In the genomic region with DNA sequence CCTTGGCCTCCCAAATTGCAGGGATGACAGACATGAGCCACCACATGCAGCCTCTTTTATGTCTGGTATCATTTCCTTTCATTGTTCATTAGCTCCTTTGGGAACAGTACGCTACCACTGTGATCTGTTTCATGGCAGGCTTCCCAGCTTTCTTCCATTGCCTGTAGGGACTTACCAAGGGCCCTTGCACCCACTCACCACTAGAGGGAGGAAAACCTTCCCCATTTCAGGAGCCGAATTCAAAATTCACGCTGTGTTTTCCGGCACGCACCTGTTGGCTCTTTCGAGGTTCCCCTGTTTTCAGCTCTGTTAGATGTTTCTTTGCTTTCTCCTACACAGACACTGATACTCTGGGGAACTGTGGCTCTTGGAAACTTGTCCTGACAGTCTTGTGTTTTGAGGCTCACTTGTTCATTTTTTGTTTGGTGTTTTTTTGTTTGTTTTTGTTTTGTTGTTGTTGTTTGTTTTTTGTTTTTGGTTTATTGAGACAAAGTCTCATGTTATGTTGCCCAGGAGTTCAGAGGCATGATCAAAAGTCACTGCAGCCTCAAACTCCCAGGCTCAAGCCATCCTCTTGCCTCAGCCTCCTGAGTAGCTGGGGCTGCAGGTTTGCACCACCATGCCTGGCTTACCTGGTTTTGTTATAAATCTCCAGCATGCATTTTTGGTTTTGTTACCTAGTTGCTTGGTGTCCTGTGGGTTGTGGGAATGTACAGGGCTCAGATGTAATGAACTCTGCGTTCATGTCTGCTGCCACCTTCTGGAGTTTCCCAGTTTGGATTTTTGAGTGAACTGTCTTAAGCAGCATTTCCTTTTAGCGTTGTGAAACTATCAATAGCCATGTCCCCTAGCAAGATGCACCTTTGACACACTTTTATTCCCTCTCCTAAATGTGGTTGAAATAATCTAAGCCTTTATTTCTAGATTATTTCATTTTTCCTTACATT, we compare ENCODE assay signal across 1 cellular context.
A peak's percentile ranks its signal among the peaks of the same experiment; 100 is the strongest.
TF ChIP-seq lines count a peak whose summit lies in the region.

No MANE protein-coding gene starts in this region.

TF ChIP-seq in HepG2, 621 proteins besides CTCF, POLR2A, EP300 and RAD21 (continued from another document and continues in another):
- TF ChIP-seq SMC3 (IDR thresholded peaks at IDR 0.05; ENCODE audit: low read length), result peak; percentile 49; the same call in 1 of the 2 replicates
- no peak for TF ChIP-seq MZF1 (CRISPR knock-in tag; IDR thresholded peaks at IDR 0.05; ENCODE audit: borderline replicate concordance)
- TF ChIP-seq ZNF816 (CRISPR knock-in tag; IDR thresholded peaks at IDR 0.05; ENCODE audit: borderline replicate concordance), result peak; percentile 79; the same call in 1 of the 2 replicates
- TF ChIP-seq, protein P1, sequence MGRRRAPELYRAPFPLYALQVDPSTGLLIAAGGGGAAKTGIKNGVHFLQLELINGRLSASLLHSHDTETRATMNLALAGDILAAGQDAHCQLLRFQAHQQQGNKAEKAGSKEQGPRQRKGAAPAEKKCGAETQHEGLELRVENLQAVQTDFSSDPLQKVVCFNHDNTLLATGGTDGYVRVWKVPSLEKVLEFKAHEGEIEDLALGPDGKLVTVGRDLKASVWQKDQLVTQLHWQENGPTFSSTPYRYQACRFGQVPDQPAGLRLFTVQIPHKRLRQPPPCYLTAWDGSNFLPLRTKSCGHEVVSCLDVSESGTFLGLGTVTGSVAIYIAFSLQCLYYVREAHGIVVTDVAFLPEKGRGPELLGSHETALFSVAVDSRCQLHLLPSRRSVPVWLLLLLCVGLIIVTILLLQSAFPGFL (CRISPR knock-in tag; IDR thresholded peaks at IDR 0.05), result no peak
- no peak for TF ChIP-seq HNRNPL (IDR thresholded peaks at IDR 0.05; ENCODE audit: low read depth, low read length)
- TF ChIP-seq SKI (IDR thresholded peaks at IDR 0.05; ENCODE audit: partially characterized antibody), result no peak
- TF ChIP-seq HOXA7 (CRISPR knock-in tag; IDR thresholded peaks at IDR 0.05), result no peak
- no peak for TF ChIP-seq ZBTB42 (CRISPR knock-in tag; IDR thresholded peaks at IDR 0.05)
- TF ChIP-seq KLF16 (CRISPR knock-in tag; IDR thresholded peaks at IDR 0.05), result no peak
- TF ChIP-seq, protein P2, sequence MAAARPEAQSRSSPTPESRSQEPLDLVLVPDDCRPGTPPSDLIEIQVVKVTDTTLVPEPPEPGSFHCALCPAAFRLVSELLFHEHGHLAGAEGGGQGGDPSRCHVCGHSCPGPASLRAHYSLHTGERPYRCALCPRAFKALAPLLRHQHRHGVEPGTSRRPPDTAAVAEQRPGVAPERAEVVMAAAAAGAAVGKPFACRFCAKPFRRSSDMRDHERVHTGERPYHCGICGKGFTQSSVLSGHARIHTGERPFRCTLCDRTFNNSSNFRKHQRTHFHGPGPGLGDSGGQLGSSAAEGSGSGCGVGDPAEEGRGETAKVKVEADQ (CRISPR knock-in tag; IDR thresholded peaks at IDR 0.05; ENCODE audit: borderline replicate concordance), result no peak
- TF ChIP-seq, protein P3, sequence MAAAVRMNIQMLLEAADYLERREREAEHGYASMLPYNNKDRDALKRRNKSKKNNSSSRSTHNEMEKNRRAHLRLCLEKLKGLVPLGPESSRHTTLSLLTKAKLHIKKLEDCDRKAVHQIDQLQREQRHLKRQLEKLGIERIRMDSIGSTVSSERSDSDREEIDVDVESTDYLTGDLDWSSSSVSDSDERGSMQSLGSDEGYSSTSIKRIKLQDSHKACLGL (CRISPR knock-in tag; IDR thresholded peaks at IDR 0.05), result no peak
- TF ChIP-seq, protein P4, sequence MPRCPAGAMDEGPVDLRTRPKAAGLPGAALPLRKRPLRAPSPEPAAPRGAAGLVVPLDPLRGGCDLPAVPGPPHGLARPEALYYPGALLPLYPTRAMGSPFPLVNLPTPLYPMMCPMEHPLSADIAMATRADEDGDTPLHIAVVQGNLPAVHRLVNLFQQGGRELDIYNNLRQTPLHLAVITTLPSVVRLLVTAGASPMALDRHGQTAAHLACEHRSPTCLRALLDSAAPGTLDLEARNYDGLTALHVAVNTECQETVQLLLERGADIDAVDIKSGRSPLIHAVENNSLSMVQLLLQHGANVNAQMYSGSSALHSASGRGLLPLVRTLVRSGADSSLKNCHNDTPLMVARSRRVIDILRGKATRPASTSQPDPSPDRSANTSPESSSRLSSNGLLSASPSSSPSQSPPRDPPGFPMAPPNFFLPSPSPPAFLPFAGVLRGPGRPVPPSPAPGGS (CRISPR knock-in tag; IDR thresholded peaks at IDR 0.05), result no peak
- no peak for TF ChIP-seq SATB2 (CRISPR knock-in tag; IDR thresholded peaks at IDR 0.05)
- TF ChIP-seq CREB1 (IDR thresholded peaks at IDR 0.05), result no peak
- TF ChIP-seq CREB1 (CRISPR knock-in tag; IDR thresholded peaks at IDR 0.05), result no peak
- TF ChIP-seq GATAD2A (CRISPR knock-in tag; IDR thresholded peaks at IDR 0.05), result peak; percentile 43; the same call in 1 of the 2 replicates
- no peak for TF ChIP-seq IKZF4 (CRISPR knock-in tag; IDR thresholded peaks at IDR 0.05; ENCODE audit: borderline replicate concordance, low read depth, not compliant biosample characterization)
- no peak for TF ChIP-seq RORA (CRISPR knock-in tag; IDR thresholded peaks at IDR 0.05)
- TF ChIP-seq EEA1 (CRISPR knock-in tag; IDR thresholded peaks at IDR 0.05; ENCODE audit: borderline replicate concordance), result no peak
- TF ChIP-seq ESRRA (CRISPR knock-in tag; IDR thresholded peaks at IDR 0.05; ENCODE audit: low read depth), result no peak
- TF ChIP-seq RARA (CRISPR knock-in tag; IDR thresholded peaks at IDR 0.05), result no peak; the same call in 1 of the 2 replicates
- TF ChIP-seq, protein P5, sequence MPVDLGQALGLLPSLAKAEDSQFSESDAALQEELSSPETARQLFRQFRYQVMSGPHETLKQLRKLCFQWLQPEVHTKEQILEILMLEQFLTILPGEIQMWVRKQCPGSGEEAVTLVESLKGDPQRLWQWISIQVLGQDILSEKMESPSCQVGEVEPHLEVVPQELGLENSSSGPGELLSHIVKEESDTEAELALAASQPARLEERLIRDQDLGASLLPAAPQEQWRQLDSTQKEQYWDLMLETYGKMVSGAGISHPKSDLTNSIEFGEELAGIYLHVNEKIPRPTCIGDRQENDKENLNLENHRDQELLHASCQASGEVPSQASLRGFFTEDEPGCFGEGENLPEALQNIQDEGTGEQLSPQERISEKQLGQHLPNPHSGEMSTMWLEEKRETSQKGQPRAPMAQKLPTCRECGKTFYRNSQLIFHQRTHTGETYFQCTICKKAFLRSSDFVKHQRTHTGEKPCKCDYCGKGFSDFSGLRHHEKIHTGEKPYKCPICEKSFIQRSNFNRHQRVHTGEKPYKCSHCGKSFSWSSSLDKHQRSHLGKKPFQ (CRISPR knock-in tag; IDR thresholded peaks at IDR 0.05; ENCODE audit: insufficient replicate concordance), result peak; percentile 61
- no peak for TF ChIP-seq RBM22 (optimal IDR thresholded peaks at IDR 0.05; ENCODE audit: low read length)
- TF ChIP-seq NFIB (CRISPR knock-in tag; IDR thresholded peaks at IDR 0.05; ENCODE audit: borderline replicate concordance), result no peak
- TF ChIP-seq PRPF4 (IDR thresholded peaks at IDR 0.05; ENCODE audit: low read depth, low read length, poor library complexity, severe bottlenecking), result no peak
- TF ChIP-seq, protein P6, sequence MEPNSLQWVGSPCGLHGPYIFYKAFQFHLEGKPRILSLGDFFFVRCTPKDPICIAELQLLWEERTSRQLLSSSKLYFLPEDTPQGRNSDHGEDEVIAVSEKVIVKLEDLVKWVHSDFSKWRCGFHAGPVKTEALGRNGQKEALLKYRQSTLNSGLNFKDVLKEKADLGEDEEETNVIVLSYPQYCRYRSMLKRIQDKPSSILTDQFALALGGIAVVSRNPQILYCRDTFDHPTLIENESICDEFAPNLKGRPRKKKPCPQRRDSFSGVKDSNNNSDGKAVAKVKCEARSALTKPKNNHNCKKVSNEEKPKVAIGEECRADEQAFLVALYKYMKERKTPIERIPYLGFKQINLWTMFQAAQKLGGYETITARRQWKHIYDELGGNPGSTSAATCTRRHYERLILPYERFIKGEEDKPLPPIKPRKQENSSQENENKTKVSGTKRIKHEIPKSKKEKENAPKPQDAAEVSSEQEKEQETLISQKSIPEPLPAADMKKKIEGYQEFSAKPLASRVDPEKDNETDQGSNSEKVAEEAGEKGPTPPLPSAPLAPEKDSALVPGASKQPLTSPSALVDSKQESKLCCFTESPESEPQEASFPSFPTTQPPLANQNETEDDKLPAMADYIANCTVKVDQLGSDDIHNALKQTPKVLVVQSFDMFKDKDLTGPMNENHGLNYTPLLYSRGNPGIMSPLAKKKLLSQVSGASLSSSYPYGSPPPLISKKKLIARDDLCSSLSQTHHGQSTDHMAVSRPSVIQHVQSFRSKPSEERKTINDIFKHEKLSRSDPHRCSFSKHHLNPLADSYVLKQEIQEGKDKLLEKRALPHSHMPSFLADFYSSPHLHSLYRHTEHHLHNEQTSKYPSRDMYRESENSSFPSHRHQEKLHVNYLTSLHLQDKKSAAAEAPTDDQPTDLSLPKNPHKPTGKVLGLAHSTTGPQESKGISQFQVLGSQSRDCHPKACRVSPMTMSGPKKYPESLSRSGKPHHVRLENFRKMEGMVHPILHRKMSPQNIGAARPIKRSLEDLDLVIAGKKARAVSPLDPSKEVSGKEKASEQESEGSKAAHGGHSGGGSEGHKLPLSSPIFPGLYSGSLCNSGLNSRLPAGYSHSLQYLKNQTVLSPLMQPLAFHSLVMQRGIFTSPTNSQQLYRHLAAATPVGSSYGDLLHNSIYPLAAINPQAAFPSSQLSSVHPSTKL (CRISPR knock-in tag; IDR thresholded peaks at IDR 0.05), result no peak
- TF ChIP-seq, protein P7, sequence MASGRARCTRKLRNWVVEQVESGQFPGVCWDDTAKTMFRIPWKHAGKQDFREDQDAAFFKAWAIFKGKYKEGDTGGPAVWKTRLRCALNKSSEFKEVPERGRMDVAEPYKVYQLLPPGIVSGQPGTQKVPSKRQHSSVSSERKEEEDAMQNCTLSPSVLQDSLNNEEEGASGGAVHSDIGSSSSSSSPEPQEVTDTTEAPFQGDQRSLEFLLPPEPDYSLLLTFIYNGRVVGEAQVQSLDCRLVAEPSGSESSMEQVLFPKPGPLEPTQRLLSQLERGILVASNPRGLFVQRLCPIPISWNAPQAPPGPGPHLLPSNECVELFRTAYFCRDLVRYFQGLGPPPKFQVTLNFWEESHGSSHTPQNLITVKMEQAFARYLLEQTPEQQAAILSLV (CRISPR knock-in tag; IDR thresholded peaks at IDR 0.05; ENCODE audit: borderline replicate concordance), result no peak
- no peak for TF ChIP-seq ZNF761 (CRISPR knock-in tag; conservative IDR thresholded peaks at IDR 0.05)
- peak; percentile 17; the same call in 1 of the 2 replicates for TF ChIP-seq ZNF460 (CRISPR knock-in tag; IDR thresholded peaks at IDR 0.05; ENCODE audit: borderline replicate concordance)
- no peak for TF ChIP-seq NFATC3 (CRISPR knock-in tag; IDR thresholded peaks at IDR 0.05)
- TF ChIP-seq HMG20B (CRISPR knock-in tag; conservative IDR thresholded peaks at IDR 0.05), result no peak
- no peak for TF ChIP-seq CC2D1A (CRISPR knock-in tag; IDR thresholded peaks at IDR 0.05)
- no peak for TF ChIP-seq MIXL1 (CRISPR knock-in tag; IDR thresholded peaks at IDR 0.05)
- no peak for TF ChIP-seq ZNF552 (CRISPR knock-in tag; IDR thresholded peaks at IDR 0.05; ENCODE audit: borderline replicate concordance)
- TF ChIP-seq, protein P8, sequence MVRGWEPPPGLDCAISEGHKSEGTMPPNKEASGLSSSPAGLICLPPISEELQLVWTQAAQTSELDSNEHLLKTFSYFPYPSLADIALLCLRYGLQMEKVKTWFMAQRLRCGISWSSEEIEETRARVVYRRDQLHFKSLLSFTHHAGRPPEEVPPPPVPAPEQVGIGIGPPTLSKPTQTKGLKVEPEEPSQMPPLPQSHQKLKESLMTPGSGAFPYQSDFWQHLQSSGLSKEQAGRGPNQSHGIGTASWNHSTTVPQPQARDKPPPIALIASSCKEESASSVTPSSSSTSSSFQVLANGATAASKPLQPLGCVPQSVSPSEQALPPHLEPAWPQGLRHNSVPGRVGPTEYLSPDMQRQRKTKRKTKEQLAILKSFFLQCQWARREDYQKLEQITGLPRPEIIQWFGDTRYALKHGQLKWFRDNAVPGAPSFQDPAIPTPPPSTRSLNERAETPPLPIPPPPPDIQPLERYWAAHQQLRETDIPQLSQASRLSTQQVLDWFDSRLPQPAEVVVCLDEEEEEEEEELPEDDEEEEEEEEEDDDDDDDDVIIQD (CRISPR knock-in tag; IDR thresholded peaks at IDR 0.05; ENCODE audit: low read depth), result no peak
- TF ChIP-seq, protein P9, sequence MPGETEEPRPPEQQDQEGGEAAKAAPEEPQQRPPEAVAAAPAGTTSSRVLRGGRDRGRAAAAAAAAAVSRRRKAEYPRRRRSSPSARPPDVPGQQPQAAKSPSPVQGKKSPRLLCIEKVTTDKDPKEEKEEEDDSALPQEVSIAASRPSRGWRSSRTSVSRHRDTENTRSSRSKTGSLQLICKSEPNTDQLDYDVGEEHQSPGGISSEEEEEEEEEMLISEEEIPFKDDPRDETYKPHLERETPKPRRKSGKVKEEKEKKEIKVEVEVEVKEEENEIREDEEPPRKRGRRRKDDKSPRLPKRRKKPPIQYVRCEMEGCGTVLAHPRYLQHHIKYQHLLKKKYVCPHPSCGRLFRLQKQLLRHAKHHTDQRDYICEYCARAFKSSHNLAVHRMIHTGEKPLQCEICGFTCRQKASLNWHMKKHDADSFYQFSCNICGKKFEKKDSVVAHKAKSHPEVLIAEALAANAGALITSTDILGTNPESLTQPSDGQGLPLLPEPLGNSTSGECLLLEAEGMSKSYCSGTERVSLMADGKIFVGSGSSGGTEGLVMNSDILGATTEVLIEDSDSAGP (CRISPR knock-in tag; IDR thresholded peaks at IDR 0.05; ENCODE audit: borderline replicate concordance), result no peak
- TF ChIP-seq MIER3 (CRISPR knock-in tag; IDR thresholded peaks at IDR 0.05; ENCODE audit: borderline replicate concordance), result no peak
- no peak for TF ChIP-seq ZNF30 (CRISPR knock-in tag; IDR thresholded peaks at IDR 0.05)
- no peak for TF ChIP-seq ISL2 (CRISPR knock-in tag; IDR thresholded peaks at IDR 0.05)
- TF ChIP-seq ZNF782 (CRISPR knock-in tag; IDR thresholded peaks at IDR 0.05; ENCODE audit: borderline replicate concordance), result no peak
- TF ChIP-seq, protein P10, sequence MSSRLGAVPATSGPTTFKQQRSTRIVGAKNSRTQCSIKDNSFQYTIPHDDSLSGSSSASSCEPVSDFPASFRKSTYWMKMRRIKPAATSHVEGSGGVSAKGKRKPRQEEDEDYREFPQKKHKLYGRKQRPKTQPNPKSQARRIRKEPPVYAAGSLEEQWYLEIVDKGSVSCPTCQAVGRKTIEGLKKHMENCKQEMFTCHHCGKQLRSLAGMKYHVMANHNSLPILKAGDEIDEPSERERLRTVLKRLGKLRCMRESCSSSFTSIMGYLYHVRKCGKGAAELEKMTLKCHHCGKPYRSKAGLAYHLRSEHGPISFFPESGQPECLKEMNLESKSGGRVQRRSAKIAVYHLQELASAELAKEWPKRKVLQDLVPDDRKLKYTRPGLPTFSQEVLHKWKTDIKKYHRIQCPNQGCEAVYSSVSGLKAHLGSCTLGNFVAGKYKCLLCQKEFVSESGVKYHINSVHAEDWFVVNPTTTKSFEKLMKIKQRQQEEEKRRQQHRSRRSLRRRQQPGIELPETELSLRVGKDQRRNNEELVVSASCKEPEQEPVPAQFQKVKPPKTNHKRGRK (CRISPR knock-in tag; IDR thresholded peaks at IDR 0.05), result no peak
- 0 out of 2 replicates have a peak, but pooled peaks have one; percentile 8 for TF ChIP-seq CEBPG (CRISPR knock-in tag; IDR thresholded peaks at IDR 0.05)
- TF ChIP-seq SETDB1 (CRISPR knock-in tag; IDR thresholded peaks at IDR 0.05; ENCODE audit: borderline replicate concordance), result no peak
- no peak for TF ChIP-seq BCL6 (CRISPR knock-in tag; IDR thresholded peaks at IDR 0.05)
- TF ChIP-seq, protein P11, sequence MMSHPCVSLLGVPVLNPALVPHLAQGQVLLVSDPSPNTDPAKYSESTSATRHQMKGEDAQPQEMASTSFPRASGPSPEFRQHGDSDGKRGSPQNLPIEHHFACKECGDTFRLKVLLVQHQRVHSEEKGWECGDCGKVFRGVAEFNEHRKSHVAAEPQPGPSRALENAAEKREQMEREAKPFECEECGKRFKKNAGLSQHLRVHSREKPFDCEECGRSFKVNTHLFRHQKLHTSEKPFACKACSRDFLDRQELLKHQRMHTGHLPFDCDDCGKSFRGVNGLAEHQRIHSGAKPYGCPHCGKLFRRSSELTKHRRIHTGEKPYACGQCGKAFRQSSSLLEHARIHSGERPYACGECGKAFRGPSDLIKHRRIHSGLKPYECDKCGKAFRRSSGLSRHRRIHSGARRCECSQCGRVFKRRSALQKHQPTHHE (CRISPR knock-in tag; IDR thresholded peaks at IDR 0.05; ENCODE audit: borderline replicate concordance), result no peak
